In the genomic region with DNA sequence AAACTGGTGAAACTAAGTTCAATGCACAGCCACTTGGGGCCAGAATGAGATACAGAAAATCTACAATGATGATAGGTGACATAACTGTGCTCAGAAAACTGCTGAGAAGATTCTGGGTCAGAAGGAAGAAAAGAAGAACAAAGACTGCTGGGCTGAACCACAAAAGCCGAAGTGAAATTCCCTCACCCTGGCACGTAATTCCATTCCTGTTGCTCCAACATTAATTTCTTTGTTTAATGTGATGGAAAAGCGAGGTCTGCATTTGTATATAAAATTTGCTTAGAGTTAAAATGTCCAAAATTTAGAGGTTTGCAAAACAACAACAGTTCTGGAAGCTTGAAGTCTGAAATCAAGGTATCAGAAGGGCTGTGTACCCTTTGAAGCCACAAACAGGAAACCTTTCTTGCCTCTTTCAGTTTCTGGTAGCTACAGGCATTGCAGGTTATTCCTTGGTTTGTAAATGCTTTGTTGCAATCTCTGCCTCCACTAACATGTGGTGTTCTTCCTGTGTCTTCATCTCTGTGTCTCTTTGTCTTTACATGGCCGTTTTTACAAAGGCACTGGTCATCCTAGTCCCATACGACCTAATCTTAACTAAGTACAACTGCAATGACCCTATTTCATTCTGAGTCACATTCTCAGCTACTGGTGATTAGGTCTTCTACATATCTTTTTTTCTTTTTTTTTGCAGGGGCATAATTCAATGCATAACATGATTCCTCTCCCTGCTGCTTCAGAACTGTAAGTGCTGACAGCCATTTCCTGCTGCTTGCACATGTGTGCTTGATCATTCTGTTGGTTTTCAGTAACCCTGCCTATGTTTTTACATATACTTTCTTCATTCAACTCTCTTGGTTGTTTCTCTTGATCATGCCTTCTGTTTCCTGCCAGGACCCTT, we compare ENCODE assay signal across 1 cellular context.
TF ChIP-seq lines count a peak whose summit lies in the region.

No MANE protein-coding gene starts in this region.

TF ChIP-seq in GM12878, 131 proteins besides CTCF, POLR2A, EP300 and RAD21 (continued from another document and continues in another):
- TF ChIP-seq JUNB (IDR thresholded peaks at IDR 0.05) (no peak; the same call in 1 of the 2 replicates), IRF4 (IDR thresholded peaks at IDR 0.05; ENCODE audit: low read depth, low read length) (peak; percentile 60; the same call in 1 of the 2 replicates), JUND (IDR thresholded peaks at IDR 0.05; ENCODE audit: low read depth, low read length) (no peak), CHD1 (IDR thresholded peaks at IDR 0.05; ENCODE audit: low read depth, low read length) (no peak), EED (IDR thresholded peaks at IDR 0.05; ENCODE audit: low read depth) (peak; percentile 90), MEF2A (IDR thresholded peaks at IDR 0.05; ENCODE audit: insufficient read depth, low read depth, low read length) (no peak), CREB1 (IDR thresholded peaks at IDR 0.05; ENCODE audit: low read depth) (peak; percentile 10; the same call in 1 of the 2 replicates), TCF7 (IDR thresholded peaks at IDR 0.05; ENCODE audit: borderline replicate concordance) (peak; percentile 68; the same call in 1 of the 2 replicates), MTA2 (IDR thresholded peaks at IDR 0.05; ENCODE audit: low read depth) (peak; percentile 77), MEF2B (IDR thresholded peaks at IDR 0.05; ENCODE audit: partially characterized antibody, poor library complexity, severe bottlenecking) (peak; percentile 38), MYC (IDR thresholded peaks at IDR 0.05; ENCODE audit: insufficient read depth, insufficient read length, insufficient replicate concordance, low read length, severe bottlenecking) (no peak), GATAD2B (conservative IDR thresholded peaks at IDR 0.05; ENCODE audit: low read depth) (peak; percentile 75), BRCA1 (IDR thresholded peaks at IDR 0.05; ENCODE audit: low read depth, low read length) (no peak), KLF5 (IDR thresholded peaks at IDR 0.05; ENCODE audit: partially characterized antibody) (no peak), SP1 (IDR thresholded peaks at IDR 0.05; ENCODE audit: low read depth, low read length) (no peak), CBX3 (IDR thresholded peaks at IDR 0.05; ENCODE audit: borderline replicate concordance, low read depth) (no peak), IKZF2 (IDR thresholded peaks at IDR 0.05) (peak; percentile 93 to 95), ZNF384 (IDR thresholded peaks at IDR 0.05; ENCODE audit: borderline replicate concordance, low read depth, low read length) (peak; percentile 72; the same call in 1 of the 2 replicates), SREBF1 (IDR thresholded peaks at IDR 0.05; ENCODE audit: low read length) (no peak), RB1 (IDR thresholded peaks at IDR 0.05; ENCODE audit: borderline replicate concordance) (no peak), CBX5 (IDR thresholded peaks at IDR 0.05; ENCODE audit: low read depth) (peak; percentile 40; the same call in 1 of the 2 replicates), POU2F2 (IDR thresholded peaks at IDR 0.05; ENCODE audit: borderline replicate concordance, low read depth, low read length) (no peak), ZNF274 (IDR thresholded peaks at IDR 0.05; ENCODE audit: insufficient read depth, insufficient read length) (no peak), ZSCAN29 (IDR thresholded peaks at IDR 0.05) (no peak), RAD51 (IDR thresholded peaks at IDR 0.05) (no peak)
- TF ChIP-seq, protein P1, sequence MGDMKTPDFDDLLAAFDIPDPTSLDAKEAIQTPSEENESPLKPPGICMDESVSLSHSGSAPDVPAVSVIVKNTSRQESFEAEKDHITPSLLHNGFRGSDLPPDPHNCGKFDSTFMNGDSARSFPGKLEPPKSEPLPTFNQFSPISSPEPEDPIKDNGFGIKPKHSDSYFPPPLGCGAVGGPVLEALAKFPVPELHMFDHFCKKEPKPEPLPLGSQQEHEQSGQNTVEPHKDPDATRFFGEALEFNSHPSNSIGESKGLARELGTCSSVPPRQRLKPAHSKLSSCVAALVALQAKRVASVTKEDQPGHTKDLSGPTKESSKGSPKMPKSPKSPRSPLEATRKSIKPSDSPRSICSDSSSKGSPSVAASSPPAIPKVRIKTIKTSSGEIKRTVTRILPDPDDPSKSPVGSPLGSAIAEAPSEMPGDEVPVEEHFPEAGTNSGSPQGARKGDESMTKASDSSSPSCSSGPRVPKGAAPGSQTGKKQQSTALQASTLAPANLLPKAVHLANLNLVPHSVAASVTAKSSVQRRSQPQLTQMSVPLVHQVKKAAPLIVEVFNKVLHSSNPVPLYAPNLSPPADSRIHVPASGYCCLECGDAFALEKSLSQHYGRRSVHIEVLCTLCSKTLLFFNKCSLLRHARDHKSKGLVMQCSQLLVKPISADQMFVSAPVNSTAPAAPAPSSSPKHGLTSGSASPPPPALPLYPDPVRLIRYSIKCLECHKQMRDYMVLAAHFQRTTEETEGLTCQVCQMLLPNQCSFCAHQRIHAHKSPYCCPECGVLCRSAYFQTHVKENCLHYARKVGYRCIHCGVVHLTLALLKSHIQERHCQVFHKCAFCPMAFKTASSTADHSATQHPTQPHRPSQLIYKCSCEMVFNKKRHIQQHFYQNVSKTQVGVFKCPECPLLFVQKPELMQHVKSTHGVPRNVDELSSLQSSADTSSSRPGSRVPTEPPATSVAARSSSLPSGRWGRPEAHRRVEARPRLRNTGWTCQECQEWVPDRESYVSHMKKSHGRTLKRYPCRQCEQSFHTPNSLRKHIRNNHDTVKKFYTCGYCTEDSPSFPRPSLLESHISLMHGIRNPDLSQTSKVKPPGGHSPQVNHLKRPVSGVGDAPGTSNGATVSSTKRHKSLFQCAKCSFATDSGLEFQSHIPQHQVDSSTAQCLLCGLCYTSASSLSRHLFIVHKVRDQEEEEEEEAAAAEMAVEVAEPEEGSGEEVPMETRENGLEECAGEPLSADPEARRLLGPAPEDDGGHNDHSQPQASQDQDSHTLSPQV (IDR thresholded peaks at IDR 0.05), result no peak
- TF ChIP-seq, protein P2, sequence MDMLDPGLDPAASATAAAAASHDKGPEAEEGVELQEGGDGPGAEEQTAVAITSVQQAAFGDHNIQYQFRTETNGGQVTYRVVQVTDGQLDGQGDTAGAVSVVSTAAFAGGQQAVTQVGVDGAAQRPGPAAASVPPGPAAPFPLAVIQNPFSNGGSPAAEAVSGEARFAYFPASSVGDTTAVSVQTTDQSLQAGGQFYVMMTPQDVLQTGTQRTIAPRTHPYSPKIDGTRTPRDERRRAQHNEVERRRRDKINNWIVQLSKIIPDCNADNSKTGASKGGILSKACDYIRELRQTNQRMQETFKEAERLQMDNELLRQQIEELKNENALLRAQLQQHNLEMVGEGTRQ (IDR thresholded peaks at IDR 0.05; ENCODE audit: borderline replicate concordance, low read depth, low read length), result no peak
- TF ChIP-seq, protein P3, sequence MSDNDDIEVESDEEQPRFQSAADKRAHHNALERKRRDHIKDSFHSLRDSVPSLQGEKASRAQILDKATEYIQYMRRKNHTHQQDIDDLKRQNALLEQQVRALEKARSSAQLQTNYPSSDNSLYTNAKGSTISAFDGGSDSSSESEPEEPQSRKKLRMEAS (IDR thresholded peaks at IDR 0.05; ENCODE audit: low read depth, low read length), result no peak; the same call in 1 of the 2 replicates
- TF ChIP-seq, protein P4, sequence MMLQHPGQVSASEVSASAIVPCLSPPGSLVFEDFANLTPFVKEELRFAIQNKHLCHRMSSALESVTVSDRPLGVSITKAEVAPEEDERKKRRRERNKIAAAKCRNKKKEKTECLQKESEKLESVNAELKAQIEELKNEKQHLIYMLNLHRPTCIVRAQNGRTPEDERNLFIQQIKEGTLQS (IDR thresholded peaks at IDR 0.05; ENCODE audit: borderline replicate concordance, extremely low read depth, low read depth, low read length), result no peak
- TF ChIP-seq, protein P5, sequence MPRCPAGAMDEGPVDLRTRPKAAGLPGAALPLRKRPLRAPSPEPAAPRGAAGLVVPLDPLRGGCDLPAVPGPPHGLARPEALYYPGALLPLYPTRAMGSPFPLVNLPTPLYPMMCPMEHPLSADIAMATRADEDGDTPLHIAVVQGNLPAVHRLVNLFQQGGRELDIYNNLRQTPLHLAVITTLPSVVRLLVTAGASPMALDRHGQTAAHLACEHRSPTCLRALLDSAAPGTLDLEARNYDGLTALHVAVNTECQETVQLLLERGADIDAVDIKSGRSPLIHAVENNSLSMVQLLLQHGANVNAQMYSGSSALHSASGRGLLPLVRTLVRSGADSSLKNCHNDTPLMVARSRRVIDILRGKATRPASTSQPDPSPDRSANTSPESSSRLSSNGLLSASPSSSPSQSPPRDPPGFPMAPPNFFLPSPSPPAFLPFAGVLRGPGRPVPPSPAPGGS (IDR thresholded peaks at IDR 0.05; ENCODE audit: borderline replicate concordance, insufficient read depth, low read depth, low read length, poor library complexity, severe bottlenecking), result peak; percentile 22
- TF ChIP-seq, protein P6, sequence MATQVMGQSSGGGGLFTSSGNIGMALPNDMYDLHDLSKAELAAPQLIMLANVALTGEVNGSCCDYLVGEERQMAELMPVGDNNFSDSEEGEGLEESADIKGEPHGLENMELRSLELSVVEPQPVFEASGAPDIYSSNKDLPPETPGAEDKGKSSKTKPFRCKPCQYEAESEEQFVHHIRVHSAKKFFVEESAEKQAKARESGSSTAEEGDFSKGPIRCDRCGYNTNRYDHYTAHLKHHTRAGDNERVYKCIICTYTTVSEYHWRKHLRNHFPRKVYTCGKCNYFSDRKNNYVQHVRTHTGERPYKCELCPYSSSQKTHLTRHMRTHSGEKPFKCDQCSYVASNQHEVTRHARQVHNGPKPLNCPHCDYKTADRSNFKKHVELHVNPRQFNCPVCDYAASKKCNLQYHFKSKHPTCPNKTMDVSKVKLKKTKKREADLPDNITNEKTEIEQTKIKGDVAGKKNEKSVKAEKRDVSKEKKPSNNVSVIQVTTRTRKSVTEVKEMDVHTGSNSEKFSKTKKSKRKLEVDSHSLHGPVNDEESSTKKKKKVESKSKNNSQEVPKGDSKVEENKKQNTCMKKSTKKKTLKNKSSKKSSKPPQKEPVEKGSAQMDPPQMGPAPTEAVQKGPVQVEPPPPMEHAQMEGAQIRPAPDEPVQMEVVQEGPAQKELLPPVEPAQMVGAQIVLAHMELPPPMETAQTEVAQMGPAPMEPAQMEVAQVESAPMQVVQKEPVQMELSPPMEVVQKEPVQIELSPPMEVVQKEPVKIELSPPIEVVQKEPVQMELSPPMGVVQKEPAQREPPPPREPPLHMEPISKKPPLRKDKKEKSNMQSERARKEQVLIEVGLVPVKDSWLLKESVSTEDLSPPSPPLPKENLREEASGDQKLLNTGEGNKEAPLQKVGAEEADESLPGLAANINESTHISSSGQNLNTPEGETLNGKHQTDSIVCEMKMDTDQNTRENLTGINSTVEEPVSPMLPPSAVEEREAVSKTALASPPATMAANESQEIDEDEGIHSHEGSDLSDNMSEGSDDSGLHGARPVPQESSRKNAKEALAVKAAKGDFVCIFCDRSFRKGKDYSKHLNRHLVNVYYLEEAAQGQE (IDR thresholded peaks at IDR 0.05; ENCODE audit: low read depth, low read length), result no peak
- TF ChIP-seq, protein P7, sequence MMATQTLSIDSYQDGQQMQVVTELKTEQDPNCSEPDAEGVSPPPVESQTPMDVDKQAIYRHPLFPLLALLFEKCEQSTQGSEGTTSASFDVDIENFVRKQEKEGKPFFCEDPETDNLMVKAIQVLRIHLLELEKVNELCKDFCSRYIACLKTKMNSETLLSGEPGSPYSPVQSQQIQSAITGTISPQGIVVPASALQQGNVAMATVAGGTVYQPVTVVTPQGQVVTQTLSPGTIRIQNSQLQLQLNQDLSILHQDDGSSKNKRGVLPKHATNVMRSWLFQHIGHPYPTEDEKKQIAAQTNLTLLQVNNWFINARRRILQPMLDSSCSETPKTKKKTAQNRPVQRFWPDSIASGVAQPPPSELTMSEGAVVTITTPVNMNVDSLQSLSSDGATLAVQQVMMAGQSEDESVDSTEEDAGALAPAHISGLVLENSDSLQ (IDR thresholded peaks at IDR 0.05), result peak; percentile 21; the same call in 1 of the 2 replicates
- TF ChIP-seq, protein P8, sequence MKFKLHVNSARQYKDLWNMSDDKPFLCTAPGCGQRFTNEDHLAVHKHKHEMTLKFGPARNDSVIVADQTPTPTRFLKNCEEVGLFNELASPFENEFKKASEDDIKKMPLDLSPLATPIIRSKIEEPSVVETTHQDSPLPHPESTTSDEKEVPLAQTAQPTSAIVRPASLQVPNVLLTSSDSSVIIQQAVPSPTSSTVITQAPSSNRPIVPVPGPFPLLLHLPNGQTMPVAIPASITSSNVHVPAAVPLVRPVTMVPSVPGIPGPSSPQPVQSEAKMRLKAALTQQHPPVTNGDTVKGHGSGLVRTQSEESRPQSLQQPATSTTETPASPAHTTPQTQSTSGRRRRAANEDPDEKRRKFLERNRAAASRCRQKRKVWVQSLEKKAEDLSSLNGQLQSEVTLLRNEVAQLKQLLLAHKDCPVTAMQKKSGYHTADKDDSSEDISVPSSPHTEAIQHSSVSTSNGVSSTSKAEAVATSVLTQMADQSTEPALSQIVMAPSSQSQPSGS (IDR thresholded peaks at IDR 0.05; ENCODE audit: low read length), result peak; percentile 78
- TF ChIP-seq, protein P9, sequence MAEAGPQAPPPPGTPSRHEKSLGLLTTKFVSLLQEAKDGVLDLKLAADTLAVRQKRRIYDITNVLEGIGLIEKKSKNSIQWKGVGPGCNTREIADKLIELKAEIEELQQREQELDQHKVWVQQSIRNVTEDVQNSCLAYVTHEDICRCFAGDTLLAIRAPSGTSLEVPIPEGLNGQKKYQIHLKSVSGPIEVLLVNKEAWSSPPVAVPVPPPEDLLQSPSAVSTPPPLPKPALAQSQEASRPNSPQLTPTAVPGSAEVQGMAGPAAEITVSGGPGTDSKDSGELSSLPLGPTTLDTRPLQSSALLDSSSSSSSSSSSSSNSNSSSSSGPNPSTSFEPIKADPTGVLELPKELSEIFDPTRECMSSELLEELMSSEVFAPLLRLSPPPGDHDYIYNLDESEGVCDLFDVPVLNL (IDR thresholded peaks at IDR 0.05; ENCODE audit: low read depth, low read length), result no peak
- TF ChIP-seq, protein P10, sequence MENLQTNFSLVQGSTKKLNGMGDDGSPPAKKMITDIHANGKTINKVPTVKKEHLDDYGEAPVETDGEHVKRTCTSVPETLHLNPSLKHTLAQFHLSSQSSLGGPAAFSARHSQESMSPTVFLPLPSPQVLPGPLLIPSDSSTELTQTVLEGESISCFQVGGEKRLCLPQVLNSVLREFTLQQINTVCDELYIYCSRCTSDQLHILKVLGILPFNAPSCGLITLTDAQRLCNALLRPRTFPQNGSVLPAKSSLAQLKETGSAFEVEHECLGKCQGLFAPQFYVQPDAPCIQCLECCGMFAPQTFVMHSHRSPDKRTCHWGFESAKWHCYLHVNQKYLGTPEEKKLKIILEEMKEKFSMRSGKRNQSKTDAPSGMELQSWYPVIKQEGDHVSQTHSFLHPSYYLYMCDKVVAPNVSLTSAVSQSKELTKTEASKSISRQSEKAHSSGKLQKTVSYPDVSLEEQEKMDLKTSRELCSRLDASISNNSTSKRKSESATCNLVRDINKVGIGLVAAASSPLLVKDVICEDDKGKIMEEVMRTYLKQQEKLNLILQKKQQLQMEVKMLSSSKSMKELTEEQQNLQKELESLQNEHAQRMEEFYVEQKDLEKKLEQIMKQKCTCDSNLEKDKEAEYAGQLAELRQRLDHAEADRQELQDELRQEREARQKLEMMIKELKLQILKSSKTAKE (IDR thresholded peaks at IDR 0.05; ENCODE audit: low read depth, poor library complexity, severe bottlenecking), result peak; percentile 76
- TF ChIP-seq, protein P11, sequence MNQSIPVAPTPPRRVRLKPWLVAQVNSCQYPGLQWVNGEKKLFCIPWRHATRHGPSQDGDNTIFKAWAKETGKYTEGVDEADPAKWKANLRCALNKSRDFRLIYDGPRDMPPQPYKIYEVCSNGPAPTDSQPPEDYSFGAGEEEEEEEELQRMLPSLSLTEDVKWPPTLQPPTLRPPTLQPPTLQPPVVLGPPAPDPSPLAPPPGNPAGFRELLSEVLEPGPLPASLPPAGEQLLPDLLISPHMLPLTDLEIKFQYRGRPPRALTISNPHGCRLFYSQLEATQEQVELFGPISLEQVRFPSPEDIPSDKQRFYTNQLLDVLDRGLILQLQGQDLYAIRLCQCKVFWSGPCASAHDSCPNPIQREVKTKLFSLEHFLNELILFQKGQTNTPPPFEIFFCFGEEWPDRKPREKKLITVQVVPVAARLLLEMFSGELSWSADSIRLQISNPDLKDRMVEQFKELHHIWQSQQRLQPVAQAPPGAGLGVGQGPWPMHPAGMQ (IDR thresholded peaks at IDR 0.05; ENCODE audit: borderline replicate concordance), result no peak
